10 cellular contexts compared by ENCODE assay signal in the genomic region with DNA sequence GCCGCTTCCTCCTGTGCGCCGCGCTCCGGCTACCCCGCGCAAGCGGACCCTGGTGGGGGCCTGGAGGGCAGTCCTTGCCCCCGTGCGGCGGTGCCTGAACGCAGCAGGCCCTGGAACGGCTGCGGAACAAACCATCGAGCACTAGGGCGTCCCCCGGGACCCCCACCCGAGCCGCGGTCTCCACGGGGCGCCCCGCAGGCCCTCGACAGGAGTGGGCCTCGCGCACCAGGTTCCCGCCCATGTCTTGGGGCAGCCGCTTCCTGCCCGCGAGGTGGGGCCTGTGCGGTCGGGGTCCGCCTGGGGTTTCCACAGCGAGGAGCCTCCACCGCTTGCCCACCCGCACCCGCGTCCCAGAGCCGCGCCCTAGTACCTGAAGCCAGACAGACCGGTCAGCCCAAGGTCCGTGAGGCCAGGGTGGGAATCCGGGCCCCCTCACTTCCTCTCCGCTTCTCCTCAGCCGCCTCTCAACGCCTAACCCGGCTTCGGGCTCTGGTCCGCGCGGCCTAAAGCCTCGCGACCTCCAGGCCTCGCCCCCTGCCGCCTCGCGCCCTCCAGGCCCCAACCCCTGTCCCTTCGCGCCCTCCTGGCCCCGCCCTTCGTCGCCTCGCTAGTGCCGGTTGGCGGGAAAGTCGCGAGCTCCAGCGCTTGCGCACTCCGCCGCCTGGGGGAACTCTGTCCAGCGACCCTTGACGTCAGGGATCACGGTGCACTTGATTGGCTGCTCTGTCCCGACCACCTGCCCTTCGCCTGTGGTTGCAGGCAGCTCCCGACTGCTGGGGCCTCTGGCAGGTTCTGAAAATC. TPM values are rescaled to one million over a fixed set of nuclear protein-coding genes. Genes with fewer than 3 reads are reported as not detected.
DNase-seq lines count a peak whose midpoint lies in the region; ATAC-seq and TF ChIP-seq lines count a peak whose summit lies in the region.
"Had no signal": no experiment of that assay in that cellular context is flagged by ENCODE, and none has a peak within 500 bp of the region (broad histone marks: within the 10 kb centered on the region; RNA-seq: fewer than 3 reads in every experiment).

No MANE protein-coding gene starts in this region.

- TF ChIP-seq EP300 in esophagus muscularis mucosa (IDR thresholded peaks at IDR 0.05) = no peak

- peaks cover 8% of the 10 kb centered on the region for H3K4me1 Mint-ChIP-seq in activated CD4-positive, alpha-beta T cell treated with anti-CD3 and anti-CD28 coated beads, Interleukin-2, amount 10 ng/mL, durations not matched to agents 24 days and 14 days

- no peak overlapping the region for H3K4me3 Mint-ChIP-seq in activated CD4-positive, alpha-beta T cell treated with anti-CD3 and anti-CD28 coated beads, Interleukin-2, amount 10 ng/mL, durations not matched to agents 24 days and 14 days

- H3K4me3 ChIP-seq in fibroblast of mammary gland (ENCODE audit: control insufficient read depth, low read depth, low read length) (no peak overlapping the region), esophagus muscularis mucosa (no peak overlapping the region)
- H3K4me3 ChIP-seq: skin epidermis had no signal

- peak; percentile 28 for DNase-seq in GM13976 (ENCODE audit: low spot score)
- peak; percentile 74 for DNase-seq in activated CD4-positive, alpha-beta T cell treated with anti-CD3 and anti-CD28 coated beads, Interleukin-2, amount 10 ng/mL, durations not matched to agents 24 days and 14 days
- peak; percentile 38 for DNase-seq in fibroblast of mammary gland (ENCODE audit: low read depth)
- DNase-seq in posterior vena cava (ENCODE audit: low spot score) = peak; percentile 84
- no peak for DNase-seq in esophagus muscularis mucosa (ENCODE audit: extremely low spot score)
- no peak for DNase-seq in COR-L47 (lab: John Stamatoyannopoulos, UW)
- DNase-seq in NCI-H187 (lab: John Stamatoyannopoulos, UW) = no peak

- TF ChIP-seq CTCF in GM13976 (IDR thresholded peaks at IDR 0.05; ENCODE audit: borderline replicate concordance, control extremely low read depth, extremely low read depth, insufficient read depth, missing control alignments) = no peak
- no peak for TF ChIP-seq CTCF in fibroblast of mammary gland (conservative IDR thresholded peaks at IDR 0.05; ENCODE audit: control insufficient read depth, insufficient read depth, low read depth, low read length)
- TF ChIP-seq CTCF in esophagus muscularis mucosa (IDR thresholded peaks at IDR 0.05) = no peak

- in situ Hi-C loops in GM13976 (cut with MboI; ENCODE audit: low sequenced_read_pairs, unreplicated experiment) = no loop called here

- peaks cover 0 to 70% (median 5%) of the 10 kb centered on the region in 4 donors for H3K27me3 ChIP-seq in esophagus muscularis mucosa

- WGBS in esophagus muscularis mucosa = 35% methylated on average over 10 of the region's 77 CpGs

- H3K9me3 ChIP-seq in esophagus muscularis mucosa = peaks cover 0 to 4% (median 0%) of the 10 kb centered on the region in 4 donors

- H3K36me3 Mint-ChIP-seq in activated CD4-positive, alpha-beta T cell treated with anti-CD3 and anti-CD28 coated beads, Interleukin-2, amount 10 ng/mL, durations not matched to agents 24 days and 14 days (ENCODE audit: low read depth) = no peaks in the 10 kb centered on the region

- H3K27ac ChIP-seq in esophagus muscularis mucosa (replicated peaks in 1 of 4) = no peak overlapping the region
- H3K27ac ChIP-seq: skin epidermis had no signal

- intact Hi-C loops in activated CD4-positive, alpha-beta T cell treated with anti-CD3 and anti-CD28 coated beads, Interleukin-2, amount 10 ng/mL, durations not matched to agents 24 days and 14 days (cut with micrococcal nuclease) = loop anchor here (5.0 kb wide), 1 partner anchor 277 kb away; no protein-coding TSS in a partner anchor
- intact Hi-C loops in posterior vena cava (cut with DNase I) = loop anchor here in 1 of 2 donors (5.0 kb wide), 1 partner anchor 47 kb away; no protein-coding TSS in a partner anchor
- intact Hi-C loops in esophagus muscularis mucosa (cut with DNase I) = loop anchor here (5.0 kb wide), 1 partner anchor 128 kb away; no protein-coding TSS in a partner anchor

- no peak overlapping the region for H3K27ac Mint-ChIP-seq in activated CD4-positive, alpha-beta T cell treated with anti-CD3 and anti-CD28 coated beads, Interleukin-2, amount 10 ng/mL, durations not matched to agents 24 days and 14 days

- H3K27me3 Mint-ChIP-seq in activated CD4-positive, alpha-beta T cell treated with anti-CD3 and anti-CD28 coated beads, Interleukin-2, amount 10 ng/mL, durations not matched to agents 24 days and 14 days = peaks cover 48% of the 10 kb centered on the region

- TF ChIP-seq POLR2A in esophagus muscularis mucosa (IDR thresholded peaks at IDR 0.05; ENCODE audit: low read depth) = no peak

- H3K36me3 ChIP-seq in esophagus muscularis mucosa = no peaks in the 10 kb centered on the region

- no peak for ATAC-seq in HG03097 (IDR thresholded peaks at IDR 0.05; ENCODE audit: low FRiP score, unreplicated experiment)

- no peaks in the 10 kb centered on the region for H3K9me3 Mint-ChIP-seq in activated CD4-positive, alpha-beta T cell treated with anti-CD3 and anti-CD28 coated beads, Interleukin-2, amount 10 ng/mL, durations not matched to agents 24 days and 14 days

- peaks cover 0 to 14% (median 2%) of the 10 kb centered on the region in 4 donors for H3K4me1 ChIP-seq in esophagus muscularis mucosa

RNA-seq across cellular contexts. Expression of gene GBX1, which starts 7.0 kb away (rescaled TPM):
- total RNA-seq in activated CD4-positive, alpha-beta T cell treated with anti-CD3 and anti-CD28 coated beads, Interleukin-2, amount 10 ng/mL, durations not matched to agents 24 days and 14 days = not detected in 2 replicates
- total RNA-seq in posterior vena cava (not detected), esophagus muscularis mucosa (not detected)

RNA-seq across cellular contexts. Expression of gene ASB10, which starts 12.6 kb away (rescaled TPM):
- not detected in 2 replicates for total RNA-seq in activated CD4-positive, alpha-beta T cell treated with anti-CD3 and anti-CD28 coated beads, Interleukin-2, amount 10 ng/mL, durations not matched to agents 24 days and 14 days
- total RNA-seq in posterior vena cava (not detected), esophagus muscularis mucosa (not detected)
- total RNA-seq: lower leg skin had no signal

RNA-seq across cellular contexts. Expression of gene H2BK1, which starts 35.8 kb away (rescaled TPM):
- 0.83 TPM in 1 of 2 replicates, not detected in the other for total RNA-seq in activated CD4-positive, alpha-beta T cell treated with anti-CD3 and anti-CD28 coated beads, Interleukin-2, amount 10 ng/mL, durations not matched to agents 24 days and 14 days
- total RNA-seq in posterior vena cava (1 to 10 TPM in 1 of 2 donors, not detected in 1; 1.1 TPM), esophagus muscularis mucosa (not detected)
- total RNA-seq: lower leg skin had no signal

RNA-seq across cellular contexts. Expression of gene ABCF2, which starts 52.6 kb away (rescaled TPM):
- 84.6 and 90.3 TPM in 2 replicates for total RNA-seq in activated CD4-positive, alpha-beta T cell treated with anti-CD3 and anti-CD28 coated beads, Interleukin-2, amount 10 ng/mL, durations not matched to agents 24 days and 14 days
- total RNA-seq in posterior vena cava (10 to 100 TPM; 24.4 to 27.4 TPM), esophagus muscularis mucosa (10 to 100 TPM; 33.8 to 53.2 (median 39.0) TPM)

RNA-seq across cellular contexts. Expression of gene CHPF2, which starts 57.8 kb away (rescaled TPM):
- total RNA-seq in activated CD4-positive, alpha-beta T cell treated with anti-CD3 and anti-CD28 coated beads, Interleukin-2, amount 10 ng/mL, durations not matched to agents 24 days and 14 days = 42.0 and 46.4 TPM in 2 replicates
- total RNA-seq in posterior vena cava (10 to 100 TPM; 37.5 to 40.7 TPM), esophagus muscularis mucosa (10 to 100 TPM; 23.7 to 39.4 (median 26.8) TPM)

Comparison
In these comparisons a context has a peak if more than half of its experiments do, and no peak if none do; other contexts are left out.
1. DNase-seq: peak in GM13976 (single experiment), activated CD4-positive, alpha-beta T cell treated with anti-CD3 and anti-CD28 coated beads, Interleukin-2, amount 10 ng/mL, durations not matched to agents 24 days and 14 days (single experiment), fibroblast of mammary gland (single experiment) and posterior vena cava (single experiment); none in esophagus muscularis mucosa (single experiment), COR-L47 (single experiment) and NCI-H187 (0 of 2).